In genomic region chr16:86511317-86512161, GRCh38 we compare ENCODE assay signal across 9 cellular contexts. TPM values are rescaled to one million over a fixed set of nuclear protein-coding genes. Genes with fewer than 3 reads are reported as not detected.
A peak's percentile ranks its signal among the peaks of the same experiment; 100 is the strongest.
DNase-seq lines count a peak whose midpoint lies in the region; TF ChIP-seq lines count a peak whose summit lies in the region.
"Had no signal": no experiment of that assay in that cellular context is flagged by ENCODE, and none has a peak within 500 bp of the region (broad histone marks: within the 10 kb centered on the region; RNA-seq: fewer than 3 reads in every experiment).

No MANE protein-coding gene starts in this region.

- H2AFZ ChIP-seq in parathyroid adenoma = no peak overlapping the region

- H3K4me3 Mint-ChIP-seq in CD8-positive, alpha-beta memory T cell = peak overlapping the region in 5 of 7 donors; percentile 34 to 58 (median 55)
- peak overlapping the region in 1 of 2 donors; percentile 62 for H3K4me3 Mint-ChIP-seq in CD14-positive monocyte

- peaks cover 0 to 1% (median 0%) of the 10 kb centered on the region in 5 donors for H3K9me3 Mint-ChIP-seq in CD8-positive, alpha-beta memory T cell
- peaks cover 0 to 18% (median 6%) of the 10 kb centered on the region in 7 donors for H3K9me3 Mint-ChIP-seq in CD14-positive monocyte

- no peak overlapping the region for H3K27ac ChIP-seq in CD8-positive, alpha-beta memory T cell (ENCODE audit: low read depth, low read length)
- peak overlapping the region; percentile 79 for H3K27ac ChIP-seq in SJSA1
- no peak overlapping the region for H3K27ac ChIP-seq in parathyroid adenoma

- TF ChIP-seq CTCF in foreskin fibroblast (IDR thresholded peaks at IDR 0.05; ENCODE audit: low read depth, low read length) (no peak), parathyroid adenoma (IDR thresholded peaks at IDR 0.05) (no peak), CD14-positive monocyte (IDR thresholded peaks at IDR 0.05) (no peak)

- no peaks in the 10 kb centered on the region for H3K4me1 ChIP-seq in CD8-positive, alpha-beta memory T cell (ENCODE audit: insufficient read depth, low read length)
- peaks cover 32% of the 10 kb centered on the region for H3K4me1 ChIP-seq in SJSA1 (replicated peaks)
- no peaks in the 10 kb centered on the region for H3K4me1 ChIP-seq in parathyroid adenoma

- CTCF ChIA-PET in CD8-positive, alpha-beta memory T cell (lab: Charles Lee) = no interaction called here

- H3K27ac Mint-ChIP-seq in CD8-positive, alpha-beta memory T cell = no peak overlapping the region
- no peak overlapping the region for H3K27ac Mint-ChIP-seq in CD14-positive monocyte

- no peak for DNase-seq in CD8-positive, alpha-beta memory T cell
- DNase-seq in SJSA1 (ENCODE audit: low read depth in 1 of 2, low spot score in 2 of 2) (peak in 1 of 2 experiments; percentile 76), foreskin fibroblast (no peak), CD14-positive monocyte (ENCODE audit: low spot score) (no peak), MV-4-11 (lab: John Stamatoyannopoulos, UW) (no peak), iPS-NIHi7 (ENCODE audit: extremely low spot score) (no peak)
- DNase-seq in stimulated activated CD4-positive, alpha-beta T cell treated with anti-CD3 and anti-CD28 coated beads, Interleukin-15, amount 100 ng/mL, for 24 hours = no peak
- DNase-seq: activated CD4-positive, CD25-positive, alpha-beta regulatory T cell had no signal

- intact Hi-C loops in CD14-positive monocyte (cut with micrococcal nuclease) = no loop called here

- H3K79me2 ChIP-seq in parathyroid adenoma = no peaks in the 10 kb centered on the region

- H3K36me3 ChIP-seq in CD8-positive, alpha-beta memory T cell (ENCODE audit: insufficient read depth, low read length) = no peaks in the 10 kb centered on the region
- H3K36me3 ChIP-seq in SJSA1 (peaks cover 82% of the 10 kb centered on the region), parathyroid adenoma (ENCODE audit: control insufficient read depth, insufficient read depth, low read length) (no peaks in the 10 kb centered on the region)

- H3K4me3 ChIP-seq in CD8-positive, alpha-beta memory T cell (ENCODE audit: low read length) = no peak overlapping the region
- H3K4me3 ChIP-seq in SJSA1 (peak overlapping the region; percentile 68), foreskin fibroblast (ENCODE audit: low read depth in 1 of 2, low read length in 2 of 2) (peak overlapping the region; percentile 63 to 77), parathyroid adenoma (ENCODE audit: low read depth, low read length) (no peak overlapping the region)

- peaks cover 0 to 2% (median 0%) of the 10 kb centered on the region in 3 donors for H3K36me3 Mint-ChIP-seq in CD8-positive, alpha-beta memory T cell
- peaks cover 0 to 6% of the 10 kb centered on the region in 2 donors for H3K36me3 Mint-ChIP-seq in CD14-positive monocyte

- peaks cover 11% of the 10 kb centered on the region for H3K27me3 ChIP-seq in CD8-positive, alpha-beta memory T cell (ENCODE audit: insufficient read depth, low read length, poor library complexity, severe bottlenecking)
- no peaks in the 10 kb centered on the region for H3K27me3 ChIP-seq in SJSA1 (replicated peaks)
- H3K27me3 ChIP-seq in parathyroid adenoma (ENCODE audit: control insufficient read depth, insufficient read depth, low read length) = peaks cover 6% of the 10 kb centered on the region

- H3K4me1 Mint-ChIP-seq in CD8-positive, alpha-beta memory T cell = peaks cover 18 to 33% (median 19%) of the 10 kb centered on the region in 3 donors
- H3K4me1 Mint-ChIP-seq in CD14-positive monocyte = peaks cover 11% of the 10 kb centered on the region

- H3K9me3 ChIP-seq in CD8-positive, alpha-beta memory T cell (ENCODE audit: low read length) = no peaks in the 10 kb centered on the region
- H3K9me3 ChIP-seq in SJSA1 (replicated peaks) (no peaks in the 10 kb centered on the region), parathyroid adenoma (ENCODE audit: control insufficient read depth, low read length) (no peaks in the 10 kb centered on the region)

- POLR2A ChIA-PET in CD8-positive, alpha-beta memory T cell (lab: Charles Lee) = no interaction called here

- peaks cover 33 to 59% of the 10 kb centered on the region in 2 donors for H3K27me3 Mint-ChIP-seq in CD8-positive, alpha-beta memory T cell
- peaks cover 83 to 99% (median 91%) of the 10 kb centered on the region in 3 donors for H3K27me3 Mint-ChIP-seq in CD14-positive monocyte (ENCODE audit: low read depth in 3 of 3)

- H3K9ac ChIP-seq in parathyroid adenoma = no peak overlapping the region

- peak overlapping the region; percentile 17 for H3K4me2 ChIP-seq in parathyroid adenoma (ENCODE audit: low read length)

RNA-seq across cellular contexts. Expression of gene FOXF1, which starts 1.2 kb away (rescaled TPM):
- total RNA-seq in CD8-positive, alpha-beta memory T cell = not detected
- not detected for polyA plus RNA-seq in CD8-positive, alpha-beta memory T cell
- 25.7 and 34.7 TPM in 2 replicates for total RNA-seq in SJSA1 (2014; rRNA removed; shearing (Covaris generic))
- polyA plus RNA-seq in CD14-positive monocyte = not detected

RNA-seq across cellular contexts. Expression of gene MTHFSD, which starts 43.5 kb away (rescaled TPM):
- total RNA-seq in CD8-positive, alpha-beta memory T cell = 10 to 100 TPM; 21.9 to 25.0 TPM
- 23.0 TPM for polyA plus RNA-seq in CD8-positive, alpha-beta memory T cell
- 9.4 and 11.7 TPM in 2 replicates for total RNA-seq in SJSA1 (2014; rRNA removed; shearing (Covaris generic))
- 10 to 100 TPM in 1 of 2 donors, 1 to 10 TPM in 1; 7.2 to 11.7 TPM for polyA plus RNA-seq in CD14-positive monocyte

RNA-seq across cellular contexts. Expression of gene FOXC2, which starts 55.1 kb away (rescaled TPM):
- total RNA-seq in CD8-positive, alpha-beta memory T cell = not detected
- polyA plus RNA-seq in CD8-positive, alpha-beta memory T cell = not detected
- total RNA-seq in SJSA1 (2014; rRNA removed; shearing (Covaris generic)) = 3.9 and 5.5 TPM in 2 replicates
- polyA plus RNA-seq in CD14-positive monocyte = not detected

Comparison
In these comparisons a context has a peak if more than half of its experiments do, and no peak if none do; other contexts are left out.
1. H3K4me3 ChIP-seq: peak in SJSA1 (single experiment) and foreskin fibroblast (2 of 2); none in CD8-positive, alpha-beta memory T cell (single experiment) and parathyroid adenoma (single experiment).
2. RNA of gene FOXF1, which starts 1.2 kb away (total RNA-seq): 25.7 to 34.7 TPM in SJSA1; not detected in CD8-positive, alpha-beta memory T cell; every median in the first group is over 10 times any median in the second.